In genomic region chr1:4207842-4208692, GRCh38 we compare ENCODE assay signal across 23 cellular contexts.
"Had no signal": no experiment of that assay in that cellular context is flagged by ENCODE, and none has a peak within 500 bp of the region (broad histone marks: within the 10 kb centered on the region; RNA-seq: fewer than 3 reads in every experiment).

No MANE protein-coding gene starts in this region.

- FAIRE-seq: endothelial cell of umbilical vein, islet of Langerhans, keratinocyte had no signal

- H3K27me3 ChIP-seq: colonic mucosa, gastrocnemius medialis had no signal

- H3K36me3 ChIP-seq: colonic mucosa, esophagus squamous epithelium, gastrocnemius medialis, heart right ventricle, left lung, lower lobe of right lung had no signal

- H3K4me1 ChIP-seq: colonic mucosa, esophagus squamous epithelium, gastrocnemius medialis, heart right ventricle, left lung, lower lobe of right lung had no signal

- H3K9me3 ChIP-seq: colonic mucosa, gastrocnemius medialis had no signal

- H3K4me1 Mint-ChIP-seq: memory B cell had no signal

- H3K27ac ChIP-seq: colonic mucosa, esophagus squamous epithelium, gastrocnemius medialis, heart right ventricle, left lung, lower lobe of right lung had no signal

- H3K4me3 ChIP-seq: colonic mucosa, esophagus squamous epithelium, gastrocnemius medialis, heart right ventricle, left lung, lower lobe of right lung had no signal

- DNase-seq: colonic mucosa; cortex of kidney; effector CD8-positive, alpha-beta T cell; esophagus squamous epithelium; foreskin fibroblast; foreskin melanocyte; gastrocnemius medialis; glutamatergic neuron; head of caudate nucleus; heart right ventricle; hippocampal formation; left cardiac atrium; left lung; left ventricle myocardium superior; lower lobe of right lung; mammary epithelial cell; mesendoderm; midbrain had no signal

- H3K27me3 Mint-ChIP-seq: dendritic cell treated with granulocyte-macrophage colony-stimulating factor and Interleukin-4, amounts not matched to agents 40 ng/mL and 50 ng/mL, for 4 days had no signal

- H3K4me3 Mint-ChIP-seq: dendritic cell treated with granulocyte-macrophage colony-stimulating factor and Interleukin-4, amounts not matched to agents 40 ng/mL and 50 ng/mL, for 4 days; memory B cell had no signal

- H3K27ac Mint-ChIP-seq: dendritic cell treated with granulocyte-macrophage colony-stimulating factor and Interleukin-4, amounts not matched to agents 40 ng/mL and 50 ng/mL, for 4 days; memory B cell had no signal
